1 cellular context compared by ENCODE assay signal in genomic region chr10:37975407-37975991, GRCh38.
TF ChIP-seq lines count a peak whose summit lies in the region.

No MANE protein-coding gene starts in this region.

TF ChIP-seq in HepG2, 621 proteins besides CTCF, POLR2A, EP300 and RAD21:
- no peak for TF ChIP-seq MYC (CRISPR knock-in tag; IDR thresholded peaks at IDR 0.05; ENCODE audit: borderline replicate concordance)
- TF ChIP-seq, protein P1, sequence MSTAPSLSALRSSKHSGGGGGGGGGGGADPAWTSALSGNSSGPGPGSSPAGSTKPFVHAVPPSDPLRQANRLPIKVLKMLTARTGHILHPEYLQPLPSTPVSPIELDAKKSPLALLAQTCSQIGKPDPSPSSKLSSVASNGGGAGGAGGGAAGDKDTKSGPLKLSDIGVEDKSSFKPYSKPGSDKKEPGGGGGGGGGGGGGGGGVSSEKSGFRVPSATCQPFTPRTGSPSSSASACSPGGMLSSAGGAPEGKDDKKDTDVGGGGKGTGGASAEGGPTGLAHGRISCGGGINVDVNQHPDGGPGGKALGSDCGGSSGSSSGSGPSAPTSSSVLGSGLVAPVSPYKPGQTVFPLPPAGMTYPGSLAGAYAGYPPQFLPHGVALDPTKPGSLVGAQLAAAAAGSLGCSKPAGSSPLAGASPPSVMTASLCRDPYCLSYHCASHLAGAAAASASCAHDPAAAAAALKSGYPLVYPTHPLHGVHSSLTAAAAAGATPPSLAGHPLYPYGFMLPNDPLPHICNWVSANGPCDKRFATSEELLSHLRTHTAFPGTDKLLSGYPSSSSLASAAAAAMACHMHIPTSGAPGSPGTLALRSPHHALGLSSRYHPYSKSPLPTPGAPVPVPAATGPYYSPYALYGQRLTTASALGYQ (CRISPR knock-in tag; IDR thresholded peaks at IDR 0.05) = no peak
- no peak for TF ChIP-seq TP53 (CRISPR knock-in tag; conservative IDR thresholded peaks at IDR 0.05)
- TF ChIP-seq ZNF124 (CRISPR knock-in tag; IDR thresholded peaks at IDR 0.05) = no peak
- TF ChIP-seq ZNF672 (CRISPR knock-in tag; IDR thresholded peaks at IDR 0.05) = no peak
- no peak for TF ChIP-seq ASH2L (IDR thresholded peaks at IDR 0.05; ENCODE audit: insufficient read length, low read depth, low read length)
- TF ChIP-seq ZNF670 (CRISPR knock-in tag; IDR thresholded peaks at IDR 0.05; ENCODE audit: borderline replicate concordance) = no peak
- TF ChIP-seq, protein P2, sequence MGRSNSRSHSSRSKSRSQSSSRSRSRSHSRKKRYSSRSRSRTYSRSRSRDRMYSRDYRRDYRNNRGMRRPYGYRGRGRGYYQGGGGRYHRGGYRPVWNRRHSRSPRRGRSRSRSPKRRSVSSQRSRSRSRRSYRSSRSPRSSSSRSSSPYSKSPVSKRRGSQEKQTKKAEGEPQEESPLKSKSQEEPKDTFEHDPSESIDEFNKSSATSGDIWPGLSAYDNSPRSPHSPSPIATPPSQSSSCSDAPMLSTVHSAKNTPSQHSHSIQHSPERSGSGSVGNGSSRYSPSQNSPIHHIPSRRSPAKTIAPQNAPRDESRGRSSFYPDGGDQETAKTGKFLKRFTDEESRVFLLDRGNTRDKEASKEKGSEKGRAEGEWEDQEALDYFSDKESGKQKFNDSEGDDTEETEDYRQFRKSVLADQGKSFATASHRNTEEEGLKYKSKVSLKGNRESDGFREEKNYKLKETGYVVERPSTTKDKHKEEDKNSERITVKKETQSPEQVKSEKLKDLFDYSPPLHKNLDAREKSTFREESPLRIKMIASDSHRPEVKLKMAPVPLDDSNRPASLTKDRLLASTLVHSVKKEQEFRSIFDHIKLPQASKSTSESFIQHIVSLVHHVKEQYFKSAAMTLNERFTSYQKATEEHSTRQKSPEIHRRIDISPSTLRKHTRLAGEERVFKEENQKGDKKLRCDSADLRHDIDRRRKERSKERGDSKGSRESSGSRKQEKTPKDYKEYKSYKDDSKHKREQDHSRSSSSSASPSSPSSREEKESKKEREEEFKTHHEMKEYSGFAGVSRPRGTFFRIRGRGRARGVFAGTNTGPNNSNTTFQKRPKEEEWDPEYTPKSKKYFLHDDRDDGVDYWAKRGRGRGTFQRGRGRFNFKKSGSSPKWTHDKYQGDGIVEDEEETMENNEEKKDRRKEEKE (IDR thresholded peaks at IDR 0.05) = no peak
- TF ChIP-seq ZNF713 (CRISPR knock-in tag; IDR thresholded peaks at IDR 0.05) = no peak
- no peak for TF ChIP-seq ZNF660 (CRISPR knock-in tag; IDR thresholded peaks at IDR 0.05; ENCODE audit: borderline replicate concordance, low read depth)
- no peak for TF ChIP-seq NAIF1 (CRISPR knock-in tag; IDR thresholded peaks at IDR 0.05; ENCODE audit: borderline replicate concordance)
- TF ChIP-seq EZH2 (conservative IDR thresholded peaks at IDR 0.05; ENCODE audit: low read depth, low read length) = no peak
- no peak for TF ChIP-seq SRSF4 (IDR thresholded peaks at IDR 0.05; ENCODE audit: low read depth, low read length, poor library complexity, severe bottlenecking)
- TF ChIP-seq ATF5 (CRISPR knock-in tag; IDR thresholded peaks at IDR 0.05; ENCODE audit: low read depth) = no peak
- TF ChIP-seq ZNF160 (CRISPR knock-in tag; IDR thresholded peaks at IDR 0.05) = no peak
- TF ChIP-seq, protein P3, sequence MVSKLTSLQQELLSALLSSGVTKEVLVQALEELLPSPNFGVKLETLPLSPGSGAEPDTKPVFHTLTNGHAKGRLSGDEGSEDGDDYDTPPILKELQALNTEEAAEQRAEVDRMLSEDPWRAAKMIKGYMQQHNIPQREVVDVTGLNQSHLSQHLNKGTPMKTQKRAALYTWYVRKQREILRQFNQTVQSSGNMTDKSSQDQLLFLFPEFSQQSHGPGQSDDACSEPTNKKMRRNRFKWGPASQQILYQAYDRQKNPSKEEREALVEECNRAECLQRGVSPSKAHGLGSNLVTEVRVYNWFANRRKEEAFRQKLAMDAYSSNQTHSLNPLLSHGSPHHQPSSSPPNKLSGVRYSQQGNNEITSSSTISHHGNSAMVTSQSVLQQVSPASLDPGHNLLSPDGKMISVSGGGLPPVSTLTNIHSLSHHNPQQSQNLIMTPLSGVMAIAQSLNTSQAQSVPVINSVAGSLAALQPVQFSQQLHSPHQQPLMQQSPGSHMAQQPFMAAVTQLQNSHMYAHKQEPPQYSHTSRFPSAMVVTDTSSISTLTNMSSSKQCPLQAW (CRISPR knock-in tag; IDR thresholded peaks at IDR 0.05) = no peak
